ENCODE assay signal across 1 cellular context in genomic region chr20:32207211-32207625, GRCh38.
TF ChIP-seq lines count a peak whose summit lies in the region.

No MANE protein-coding gene starts in this region.

TF ChIP-seq in HepG2, 621 proteins besides CTCF, POLR2A, EP300 and RAD21 (continued from another document and continues in another):
- TF ChIP-seq ZNF142 (CRISPR knock-in tag; IDR thresholded peaks at IDR 0.05) = no peak
- no peak for TF ChIP-seq KLF6 (CRISPR knock-in tag; IDR thresholded peaks at IDR 0.05)
- TF ChIP-seq ZNF747 (CRISPR knock-in tag; IDR thresholded peaks at IDR 0.05; ENCODE audit: borderline replicate concordance) = no peak
- TF ChIP-seq ZMAT3 (CRISPR knock-in tag; conservative IDR thresholded peaks at IDR 0.05) = no peak; the same call in 1 of the 2 replicates
- TF ChIP-seq ZNF513 (CRISPR knock-in tag; conservative IDR thresholded peaks at IDR 0.05) = no peak
- TF ChIP-seq ZNF30 (CRISPR knock-in tag; IDR thresholded peaks at IDR 0.05) = no peak
- TF ChIP-seq HBP1 (CRISPR knock-in tag; IDR thresholded peaks at IDR 0.05; ENCODE audit: low read depth) = no peak
- TF ChIP-seq CBX1 (IDR thresholded peaks at IDR 0.05; ENCODE audit: low read depth) = no peak
- TF ChIP-seq ZNF724P (CRISPR knock-in tag; IDR thresholded peaks at IDR 0.05; ENCODE audit: borderline replicate concordance) = no peak
- no peak; the same call in 1 of the 2 replicates for TF ChIP-seq ZSCAN12 (CRISPR knock-in tag; IDR thresholded peaks at IDR 0.05)
- TF ChIP-seq HIC2 (CRISPR knock-in tag; IDR thresholded peaks at IDR 0.05; ENCODE audit: low read depth) = no peak
- no peak for TF ChIP-seq TIGD3 (CRISPR knock-in tag; IDR thresholded peaks at IDR 0.05; ENCODE audit: borderline replicate concordance)
- TF ChIP-seq ZHX1 (CRISPR knock-in tag; IDR thresholded peaks at IDR 0.05; ENCODE audit: low read depth) = no peak
- no peak for TF ChIP-seq ZSCAN21 (CRISPR knock-in tag; IDR thresholded peaks at IDR 0.05; ENCODE audit: borderline replicate concordance)
- no peak for TF ChIP-seq PRDM15 (CRISPR knock-in tag; IDR thresholded peaks at IDR 0.05)
- 0 out of 2 replicates have a peak, but pooled peaks have one; percentile 34 for TF ChIP-seq GATAD2A (CRISPR knock-in tag; IDR thresholded peaks at IDR 0.05)
- no peak for TF ChIP-seq ZSCAN29 (CRISPR knock-in tag; conservative IDR thresholded peaks at IDR 0.05)
- no peak for TF ChIP-seq MATR3 (CRISPR knock-in tag; IDR thresholded peaks at IDR 0.05)
- no peak; the same call in 1 of the 2 replicates for TF ChIP-seq TGIF2 (CRISPR knock-in tag; IDR thresholded peaks at IDR 0.05)
- no peak; the same call in 1 of the 2 replicates for TF ChIP-seq ZNF891 (CRISPR knock-in tag; IDR thresholded peaks at IDR 0.05)
- no peak for TF ChIP-seq PATZ1 (CRISPR knock-in tag; IDR thresholded peaks at IDR 0.05)
- TF ChIP-seq GLI4 (CRISPR knock-in tag; IDR thresholded peaks at IDR 0.05; ENCODE audit: borderline replicate concordance) = no peak
- no peak for TF ChIP-seq ZNF770 (CRISPR knock-in tag; IDR thresholded peaks at IDR 0.05)
- peak; percentile 50; the same call in 1 of the 2 replicates for TF ChIP-seq NAIF1 (CRISPR knock-in tag; IDR thresholded peaks at IDR 0.05; ENCODE audit: borderline replicate concordance)
- TF ChIP-seq ZNF124 (CRISPR knock-in tag; IDR thresholded peaks at IDR 0.05) = 0 out of 2 replicates have a peak, but pooled peaks have one; percentile 23
- TF ChIP-seq RARG (CRISPR knock-in tag; IDR thresholded peaks at IDR 0.05; ENCODE audit: low read depth) = no peak
- TF ChIP-seq U2AF1 (optimal IDR thresholded peaks at IDR 0.05; ENCODE audit: low read depth, low read length) = no peak
- no peak for TF ChIP-seq GPN1 (CRISPR knock-in tag; IDR thresholded peaks at IDR 0.05; ENCODE audit: borderline replicate concordance)
